Comparison of ENCODE assay signal across 1 cellular context in the genomic region with DNA sequence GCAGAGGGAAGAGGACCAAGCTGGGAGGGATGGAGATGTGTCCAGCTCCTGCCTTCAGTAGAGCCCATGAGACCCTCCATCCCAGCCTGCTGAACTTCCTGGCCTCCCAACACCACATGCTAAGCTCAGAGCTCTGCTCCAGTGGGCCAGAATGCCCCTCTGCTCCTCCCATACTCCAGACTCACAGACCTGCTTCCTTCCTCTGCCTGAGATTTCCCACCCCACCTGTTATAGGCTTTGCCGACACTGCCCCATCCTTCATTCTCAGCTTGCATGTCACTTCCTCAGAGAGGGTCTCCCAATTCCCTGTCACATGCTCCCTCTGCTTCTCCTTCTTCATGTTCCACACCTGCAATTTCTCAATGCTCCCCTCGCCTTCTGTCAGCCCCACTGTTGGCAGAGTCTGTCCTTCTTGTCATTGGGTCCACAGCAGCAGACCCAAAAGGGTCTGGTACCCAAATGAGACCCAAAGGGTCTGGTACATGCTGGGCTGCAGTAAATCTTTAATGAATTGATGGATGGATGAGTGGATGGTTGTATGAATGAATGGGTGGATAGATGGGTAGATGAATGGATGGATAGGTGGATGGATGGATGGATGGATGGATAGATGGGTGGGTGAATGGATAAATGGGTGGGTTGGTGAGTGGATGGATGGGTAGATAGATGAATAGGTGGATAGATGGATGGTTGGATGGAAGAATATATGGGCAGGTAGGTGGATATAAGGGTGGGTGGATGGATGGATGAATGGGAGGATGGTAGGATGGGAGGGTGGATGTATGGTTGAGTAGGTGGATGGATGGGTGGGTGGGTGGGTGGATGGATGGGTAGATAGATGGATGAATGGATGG.
TF ChIP-seq lines count a peak whose summit lies in the region.

No MANE protein-coding gene starts in this region.

TF ChIP-seq in HEK293, 187 proteins besides CTCF, POLR2A, EP300 and RAD21 (continued from another document):
- TF ChIP-seq ZBTB6 (tag by site-specific recombination; IDR thresholded peaks at IDR 0.05) (no peak), ZNF366 (tag by site-specific recombination; conservative IDR thresholded peaks at IDR 0.05) (peak; percentile 77), GLI4 (tag by site-specific recombination; IDR thresholded peaks at IDR 0.05) (no peak)
- TF ChIP-seq, protein P1, sequence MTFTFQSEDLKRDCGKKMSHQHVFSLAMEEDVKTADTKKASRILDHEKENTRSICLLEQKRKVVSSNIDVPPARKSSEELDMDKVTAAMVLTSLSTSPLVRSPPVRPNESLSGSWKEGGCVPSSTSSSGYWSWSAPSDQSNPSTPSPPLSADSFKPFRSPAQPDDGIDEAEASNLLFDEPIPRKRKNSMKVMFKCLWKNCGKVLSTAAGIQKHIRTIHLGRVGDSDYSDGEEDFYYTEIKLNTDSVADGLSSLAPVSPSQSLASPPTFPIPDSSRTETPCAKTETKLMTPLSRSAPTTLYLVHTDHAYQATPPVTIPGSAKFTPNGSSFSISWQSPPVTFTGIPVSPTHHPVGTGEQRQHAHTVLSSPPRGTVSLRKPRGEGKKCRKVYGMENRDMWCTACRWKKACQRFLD (tag by site-specific recombination; IDR thresholded peaks at IDR 0.05): no peak
